1 cellular context compared by ENCODE assay signal in genomic region chr19:10642473-10642872, GRCh38.
TF ChIP-seq lines count a peak whose summit lies in the region.

No MANE protein-coding gene starts in this region.

TF ChIP-seq in HepG2, 621 proteins besides CTCF, POLR2A, EP300 and RAD21:
- TF ChIP-seq, protein P1, sequence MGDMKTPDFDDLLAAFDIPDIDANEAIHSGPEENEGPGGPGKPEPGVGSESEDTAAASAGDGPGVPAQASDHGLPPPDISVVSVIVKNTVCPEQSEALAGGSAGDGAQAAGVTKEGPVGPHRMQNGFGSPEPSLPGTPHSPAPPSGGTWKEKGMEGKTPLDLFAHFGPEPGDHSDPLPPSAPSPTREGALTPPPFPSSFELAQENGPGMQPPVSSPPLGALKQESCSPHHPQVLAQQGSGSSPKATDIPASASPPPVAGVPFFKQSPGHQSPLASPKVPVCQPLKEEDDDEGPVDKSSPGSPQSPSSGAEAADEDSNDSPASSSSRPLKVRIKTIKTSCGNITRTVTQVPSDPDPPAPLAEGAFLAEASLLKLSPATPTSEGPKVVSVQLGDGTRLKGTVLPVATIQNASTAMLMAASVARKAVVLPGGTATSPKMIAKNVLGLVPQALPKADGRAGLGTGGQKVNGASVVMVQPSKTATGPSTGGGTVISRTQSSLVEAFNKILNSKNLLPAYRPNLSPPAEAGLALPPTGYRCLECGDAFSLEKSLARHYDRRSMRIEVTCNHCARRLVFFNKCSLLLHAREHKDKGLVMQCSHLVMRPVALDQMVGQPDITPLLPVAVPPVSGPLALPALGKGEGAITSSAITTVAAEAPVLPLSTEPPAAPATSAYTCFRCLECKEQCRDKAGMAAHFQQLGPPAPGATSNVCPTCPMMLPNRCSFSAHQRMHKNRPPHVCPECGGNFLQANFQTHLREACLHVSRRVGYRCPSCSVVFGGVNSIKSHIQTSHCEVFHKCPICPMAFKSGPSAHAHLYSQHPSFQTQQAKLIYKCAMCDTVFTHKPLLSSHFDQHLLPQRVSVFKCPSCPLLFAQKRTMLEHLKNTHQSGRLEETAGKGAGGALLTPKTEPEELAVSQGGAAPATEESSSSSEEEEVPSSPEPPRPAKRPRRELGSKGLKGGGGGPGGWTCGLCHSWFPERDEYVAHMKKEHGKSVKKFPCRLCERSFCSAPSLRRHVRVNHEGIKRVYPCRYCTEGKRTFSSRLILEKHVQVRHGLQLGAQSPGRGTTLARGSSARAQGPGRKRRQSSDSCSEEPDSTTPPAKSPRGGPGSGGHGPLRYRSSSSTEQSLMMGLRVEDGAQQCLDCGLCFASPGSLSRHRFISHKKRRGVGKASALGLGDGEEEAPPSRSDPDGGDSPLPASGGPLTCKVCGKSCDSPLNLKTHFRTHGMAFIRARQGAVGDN (CRISPR knock-in tag; IDR thresholded peaks at IDR 0.05): 0 out of 2 replicates have a peak, but pooled peaks have one; percentile 16
- TF ChIP-seq ZNF281 (CRISPR knock-in tag; IDR thresholded peaks at IDR 0.05; ENCODE audit: borderline replicate concordance): peak; percentile 51; the same call in 1 of the 2 replicates
- no peak for TF ChIP-seq MEIS1 (CRISPR knock-in tag; IDR thresholded peaks at IDR 0.05; ENCODE audit: borderline replicate concordance)
- TF ChIP-seq ZBTB38 (CRISPR knock-in tag; IDR thresholded peaks at IDR 0.05): peak; percentile 40; the same call in 1 of the 2 replicates
